20 cellular contexts compared by ENCODE assay signal in genomic region chr17:29628619-29629018, GRCh38. TPM values are rescaled to one million over a fixed set of nuclear protein-coding genes. Genes with fewer than 3 reads are reported as not detected.
DNase-seq lines count a peak whose midpoint lies in the region; ATAC-seq and TF ChIP-seq lines count a peak whose summit lies in the region.
"Had no signal": no experiment of that assay in that cellular context is flagged by ENCODE, and none has a peak within 500 bp of the region (broad histone marks: within the 10 kb centered on the region; RNA-seq: fewer than 3 reads in every experiment).

No MANE protein-coding gene starts in this region.

- peak overlapping the region; percentile 13 for H3K27ac Mint-ChIP-seq in activated naive CD8-positive, alpha-beta T cell treated with anti-CD3 and anti-CD28 coated beads for 36 hours
- peak overlapping the region in 5 of 6 donors; percentile 65 to 84 (median 75) for H3K27ac Mint-ChIP-seq in naive B cell
- H3K27ac Mint-ChIP-seq: activated CD8-positive, alpha-beta memory T cell treated with anti-CD3 and anti-CD28 coated beads, Interleukin-2, amount 10 ng/mL, durations not matched to agents 7 days and 5 days; endodermal cell had no signal

- H3K4me3 ChIP-seq in right atrium auricular region: no peak overlapping the region
- no peak overlapping the region for H3K4me3 ChIP-seq in SJCRH30
- H3K4me3 ChIP-seq: HAP-1, lower lobe of right lung, suprapubic skin had no signal

- H3K4me1 ChIP-seq in right atrium auricular region (peaks cover 0 to 21% of the 10 kb centered on the region in 2 donors), SJCRH30 (peaks cover 1% of the 10 kb centered on the region; the same call in 1 of the 2 replicates)

- TF ChIP-seq CTCF in right atrium auricular region (IDR thresholded peaks at IDR 0.05): no peak

- H3K27ac ChIP-seq in right atrium auricular region: peak overlapping the region in 1 of 2 donors; percentile 65
- H3K27ac ChIP-seq in SJCRH30: no peak overlapping the region
- H3K27ac ChIP-seq: lower lobe of right lung, suprapubic skin had no signal

- peaks cover 52% of the 10 kb centered on the region for H3K4me1 Mint-ChIP-seq in activated naive CD8-positive, alpha-beta T cell treated with anti-CD3 and anti-CD28 coated beads for 36 hours
- peaks cover 9 to 28% (median 20%) of the 10 kb centered on the region in 3 donors for H3K4me1 Mint-ChIP-seq in naive B cell
- H3K4me1 Mint-ChIP-seq: endodermal cell had no signal

- H3K9me3 ChIP-seq in right atrium auricular region: no peaks in the 10 kb centered on the region
- H3K9me3 ChIP-seq in SJCRH30 (replicated peaks): no peaks in the 10 kb centered on the region
- H3K9me3 ChIP-seq: Caco-2, HAP-1, lower lobe of right lung, suprapubic skin had no signal

- peaks cover 15% of the 10 kb centered on the region for H3K36me3 Mint-ChIP-seq in activated naive CD8-positive, alpha-beta T cell treated with anti-CD3 and anti-CD28 coated beads for 36 hours
- peaks cover 11 to 13% of the 10 kb centered on the region in 2 donors for H3K36me3 Mint-ChIP-seq in naive B cell

- intact Hi-C loops in cardiac septum (cut with DNase I) (no loop called here), posterior vena cava (cut with DNase I) (loop anchor here in 1 of 2 donors (10.0 kb wide), 1 partner anchor 146 kb away; no protein-coding TSS in a partner anchor)

- ATAC-seq in naive B cell (ENCODE audit: low read depth in 2 of 2): no peak
- ATAC-seq in HG02623 (IDR thresholded peaks at IDR 0.05; ENCODE audit: unreplicated experiment): no peak
- ATAC-seq: activated CD8-positive, alpha-beta memory T cell treated with anti-CD3 and anti-CD28 coated beads, Interleukin-2, amount 10 ng/mL, durations not matched to agents 7 days and 5 days; lower lobe of right lung had no signal

- H3K9me3 Mint-ChIP-seq in activated naive CD8-positive, alpha-beta T cell treated with anti-CD3 and anti-CD28 coated beads for 36 hours: no peaks in the 10 kb centered on the region
- H3K9me3 Mint-ChIP-seq in naive B cell: no peaks in the 10 kb centered on the region
- H3K9me3 Mint-ChIP-seq: endodermal cell had no signal

- H3K27me3 Mint-ChIP-seq in activated naive CD8-positive, alpha-beta T cell treated with anti-CD3 and anti-CD28 coated beads for 36 hours: no peaks in the 10 kb centered on the region
- H3K27me3 Mint-ChIP-seq in naive B cell: no peaks in the 10 kb centered on the region
- H3K27me3 Mint-ChIP-seq: activated CD8-positive, alpha-beta memory T cell treated with anti-CD3 and anti-CD28 coated beads, Interleukin-2, amount 10 ng/mL, durations not matched to agents 7 days and 5 days had no signal

- peak; percentile 15 for DNase-seq in cardiac septum (ENCODE audit: low spot score)
- no peak for DNase-seq in right atrium auricular region (ENCODE audit: low spot score)
- no peak for DNase-seq in activated naive CD8-positive, alpha-beta T cell treated with anti-CD3 and anti-CD28 coated beads for 36 hours
- no peak for DNase-seq in naive B cell
- DNase-seq in SJCRH30: no peak
- DNase-seq in posterior vena cava (ENCODE audit: low spot score): no peak
- DNase-seq: activated CD8-positive, alpha-beta memory T cell treated with anti-CD3 and anti-CD28 coated beads, Interleukin-2, amount 10 ng/mL, durations not matched to agents 7 days and 5 days; activated gamma-delta T cell; Caco-2; EL; endodermal cell; lower lobe of right lung; NCI-H2171 treated with DMSO at 0.1 percent for 48 hours; NCI-H69; posterior cingulate gyrus; small intestine; stimulated activated CD4-positive, alpha-beta T cell treated with anti-CD3 and anti-CD28 coated beads, Interleukin-4, amount 100 ng/mL, for 4 hours had no signal

- H3K36me3 ChIP-seq in right atrium auricular region (peaks cover 37% of the 10 kb centered on the region), SJCRH30 (peaks cover 17% of the 10 kb centered on the region)

- H3K4me3 Mint-ChIP-seq in activated naive CD8-positive, alpha-beta T cell treated with anti-CD3 and anti-CD28 coated beads for 36 hours: no peak overlapping the region
- peak overlapping the region in 1 of 8 donors; percentile 21 for H3K4me3 Mint-ChIP-seq in naive B cell
- H3K4me3 Mint-ChIP-seq: activated CD8-positive, alpha-beta memory T cell treated with anti-CD3 and anti-CD28 coated beads, Interleukin-2, amount 10 ng/mL, durations not matched to agents 7 days and 5 days; endodermal cell had no signal

- no peaks in the 10 kb centered on the region for H3K27me3 ChIP-seq in right atrium auricular region
- H3K27me3 ChIP-seq in SJCRH30: no peaks in the 10 kb centered on the region
- H3K27me3 ChIP-seq: suprapubic skin had no signal

RNA-seq across cellular contexts. Expression of gene CORO6, which starts 5.9 kb away (rescaled TPM):
- 128 TPM for total RNA-seq in cardiac septum
- total RNA-seq in right atrium auricular region: 10 to 100 TPM; 65.0 to 87.6 TPM
- total RNA-seq in activated naive CD8-positive, alpha-beta T cell treated with anti-CD3 and anti-CD28 coated beads for 36 hours: 1 to 10 TPM; 8.9 to 9.4 TPM
- under 1 TPM in 2 of 6 donors, not detected in 4; 0.12 to 0.13 TPM for polyA plus RNA-seq in naive B cell (ENCODE audit: low read depth in 6 of 6)
- total RNA-seq in SJCRH30 (2014; rRNA removed; shearing (Covaris generic)): 11.7 and 14.7 TPM in 2 replicates
- total RNA-seq in posterior vena cava: 10 to 100 TPM; 26.7 to 31.6 TPM

RNA-seq across cellular contexts. Expression of gene ANKRD13B, which starts 35.7 kb away (rescaled TPM):
- total RNA-seq in cardiac septum: 8.1 TPM
- 1 to 10 TPM; 6.6 to 8.3 TPM for total RNA-seq in right atrium auricular region
- 10 to 100 TPM; 17.9 to 20.8 TPM for total RNA-seq in activated naive CD8-positive, alpha-beta T cell treated with anti-CD3 and anti-CD28 coated beads for 36 hours
- not detected for polyA plus RNA-seq in naive B cell (ENCODE audit: low read depth in 6 of 6)
- total RNA-seq in SJCRH30 (2014; rRNA removed; shearing (Covaris generic)): 18.1 and 19.2 TPM in 2 replicates
- 10 to 100 TPM; 11.2 to 11.5 TPM for total RNA-seq in posterior vena cava

RNA-seq across cellular contexts. Expression of gene GIT1, which starts 39.2 kb away (rescaled TPM):
- total RNA-seq in cardiac septum (36.2 TPM), right atrium auricular region (10 to 100 TPM; 26.7 to 48.1 TPM), posterior vena cava (10 to 100 TPM; 28.1 to 43.5 TPM)
- 10 to 100 TPM; 63.5 to 63.7 TPM for total RNA-seq in activated naive CD8-positive, alpha-beta T cell treated with anti-CD3 and anti-CD28 coated beads for 36 hours
- 10 to 100 TPM in 1 of 6 donors, 1 to 10 TPM in 5; 1.6 to 12.9 (median 4.4) TPM for polyA plus RNA-seq in naive B cell (ENCODE audit: low read depth in 6 of 6)
- 42.4 and 42.6 TPM in 2 replicates for total RNA-seq in SJCRH30 (2014; rRNA removed; shearing (Covaris generic))
